Comparison of ENCODE assay signal across 1 cellular context in the genomic region with DNA sequence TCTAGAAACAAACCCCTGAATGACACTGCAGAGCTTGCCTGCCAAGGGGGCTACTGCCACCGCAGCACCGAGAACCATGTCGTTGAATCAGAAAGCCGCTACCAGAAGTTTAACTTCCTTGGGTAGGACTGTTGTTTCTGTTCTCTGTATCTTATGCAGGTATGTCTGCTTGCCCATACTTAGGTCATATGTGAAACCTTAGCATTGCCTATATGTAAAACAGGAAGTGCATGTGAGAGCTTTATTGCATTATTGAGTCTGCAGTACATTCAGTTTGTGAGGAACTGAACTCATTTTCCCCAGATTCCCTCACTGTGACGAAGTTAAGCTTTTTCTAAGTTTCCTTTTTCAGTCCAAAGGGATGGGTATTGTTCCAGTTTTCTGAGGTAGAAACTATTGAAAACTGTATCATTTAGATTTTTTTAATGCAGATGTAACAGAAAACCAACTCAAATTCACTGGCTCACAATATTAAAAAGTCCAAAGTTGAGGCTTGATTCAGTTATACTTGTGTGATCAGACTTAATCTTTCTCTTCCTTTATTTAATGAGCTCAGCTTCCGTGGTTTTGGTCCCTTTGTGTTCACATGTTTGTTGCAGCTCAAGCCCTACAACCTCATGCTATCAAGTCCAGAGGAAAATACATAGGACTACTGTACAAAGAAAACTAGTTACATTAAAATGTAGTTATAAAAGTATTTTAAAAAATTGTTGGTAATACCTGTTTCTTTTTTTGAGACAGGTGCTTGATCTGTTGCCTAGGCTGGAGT.
A peak's percentile ranks its signal among the peaks of the same experiment; 100 is the strongest.
TF ChIP-seq lines count a peak whose summit lies in the region.

No MANE protein-coding gene starts in this region.

TF ChIP-seq in GM12878, 131 proteins besides CTCF, POLR2A, EP300 and RAD21 (continued from another document):
- TF ChIP-seq, protein P1, sequence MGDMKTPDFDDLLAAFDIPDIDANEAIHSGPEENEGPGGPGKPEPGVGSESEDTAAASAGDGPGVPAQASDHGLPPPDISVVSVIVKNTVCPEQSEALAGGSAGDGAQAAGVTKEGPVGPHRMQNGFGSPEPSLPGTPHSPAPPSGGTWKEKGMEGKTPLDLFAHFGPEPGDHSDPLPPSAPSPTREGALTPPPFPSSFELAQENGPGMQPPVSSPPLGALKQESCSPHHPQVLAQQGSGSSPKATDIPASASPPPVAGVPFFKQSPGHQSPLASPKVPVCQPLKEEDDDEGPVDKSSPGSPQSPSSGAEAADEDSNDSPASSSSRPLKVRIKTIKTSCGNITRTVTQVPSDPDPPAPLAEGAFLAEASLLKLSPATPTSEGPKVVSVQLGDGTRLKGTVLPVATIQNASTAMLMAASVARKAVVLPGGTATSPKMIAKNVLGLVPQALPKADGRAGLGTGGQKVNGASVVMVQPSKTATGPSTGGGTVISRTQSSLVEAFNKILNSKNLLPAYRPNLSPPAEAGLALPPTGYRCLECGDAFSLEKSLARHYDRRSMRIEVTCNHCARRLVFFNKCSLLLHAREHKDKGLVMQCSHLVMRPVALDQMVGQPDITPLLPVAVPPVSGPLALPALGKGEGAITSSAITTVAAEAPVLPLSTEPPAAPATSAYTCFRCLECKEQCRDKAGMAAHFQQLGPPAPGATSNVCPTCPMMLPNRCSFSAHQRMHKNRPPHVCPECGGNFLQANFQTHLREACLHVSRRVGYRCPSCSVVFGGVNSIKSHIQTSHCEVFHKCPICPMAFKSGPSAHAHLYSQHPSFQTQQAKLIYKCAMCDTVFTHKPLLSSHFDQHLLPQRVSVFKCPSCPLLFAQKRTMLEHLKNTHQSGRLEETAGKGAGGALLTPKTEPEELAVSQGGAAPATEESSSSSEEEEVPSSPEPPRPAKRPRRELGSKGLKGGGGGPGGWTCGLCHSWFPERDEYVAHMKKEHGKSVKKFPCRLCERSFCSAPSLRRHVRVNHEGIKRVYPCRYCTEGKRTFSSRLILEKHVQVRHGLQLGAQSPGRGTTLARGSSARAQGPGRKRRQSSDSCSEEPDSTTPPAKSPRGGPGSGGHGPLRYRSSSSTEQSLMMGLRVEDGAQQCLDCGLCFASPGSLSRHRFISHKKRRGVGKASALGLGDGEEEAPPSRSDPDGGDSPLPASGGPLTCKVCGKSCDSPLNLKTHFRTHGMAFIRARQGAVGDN (IDR thresholded peaks at IDR 0.05), result no peak
- TF ChIP-seq ASH2L (IDR thresholded peaks at IDR 0.05; ENCODE audit: borderline replicate concordance, low read depth) (0 out of 2 replicates have a peak, but pooled peaks have one; percentile 36), SUZ12 (IDR thresholded peaks at IDR 0.05; ENCODE audit: unreplicated experiment) (no peak), PML (IDR thresholded peaks at IDR 0.05; ENCODE audit: low read length) (no peak), EED (IDR thresholded peaks at IDR 0.05; ENCODE audit: low read depth) (no peak), RAD51 (IDR thresholded peaks at IDR 0.05) (no peak), SMAD5 (IDR thresholded peaks at IDR 0.05; ENCODE audit: low read depth) (no peak), BHLHE40 (IDR thresholded peaks at IDR 0.05; ENCODE audit: borderline replicate concordance in 1 of 2, low read depth in 2 of 2, low read length in 1 of 2) (no peak), TBL1XR1 (IDR thresholded peaks at IDR 0.05; ENCODE audit: low read depth, low read length) (no peak), ZZZ3 (IDR thresholded peaks at IDR 0.05; ENCODE audit: control insufficient read depth, insufficient read length, low read depth) (no peak), ZNF207 (IDR thresholded peaks at IDR 0.05; ENCODE audit: borderline replicate concordance) (no peak), EZH2 (IDR thresholded peaks at IDR 0.05; ENCODE audit: borderline replicate concordance, control insufficient read depth, low read depth, low read length) (no peak)
- TF ChIP-seq, protein P2, sequence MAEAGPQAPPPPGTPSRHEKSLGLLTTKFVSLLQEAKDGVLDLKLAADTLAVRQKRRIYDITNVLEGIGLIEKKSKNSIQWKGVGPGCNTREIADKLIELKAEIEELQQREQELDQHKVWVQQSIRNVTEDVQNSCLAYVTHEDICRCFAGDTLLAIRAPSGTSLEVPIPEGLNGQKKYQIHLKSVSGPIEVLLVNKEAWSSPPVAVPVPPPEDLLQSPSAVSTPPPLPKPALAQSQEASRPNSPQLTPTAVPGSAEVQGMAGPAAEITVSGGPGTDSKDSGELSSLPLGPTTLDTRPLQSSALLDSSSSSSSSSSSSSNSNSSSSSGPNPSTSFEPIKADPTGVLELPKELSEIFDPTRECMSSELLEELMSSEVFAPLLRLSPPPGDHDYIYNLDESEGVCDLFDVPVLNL (IDR thresholded peaks at IDR 0.05; ENCODE audit: low read depth, low read length), result no peak
- TF ChIP-seq, protein P3, sequence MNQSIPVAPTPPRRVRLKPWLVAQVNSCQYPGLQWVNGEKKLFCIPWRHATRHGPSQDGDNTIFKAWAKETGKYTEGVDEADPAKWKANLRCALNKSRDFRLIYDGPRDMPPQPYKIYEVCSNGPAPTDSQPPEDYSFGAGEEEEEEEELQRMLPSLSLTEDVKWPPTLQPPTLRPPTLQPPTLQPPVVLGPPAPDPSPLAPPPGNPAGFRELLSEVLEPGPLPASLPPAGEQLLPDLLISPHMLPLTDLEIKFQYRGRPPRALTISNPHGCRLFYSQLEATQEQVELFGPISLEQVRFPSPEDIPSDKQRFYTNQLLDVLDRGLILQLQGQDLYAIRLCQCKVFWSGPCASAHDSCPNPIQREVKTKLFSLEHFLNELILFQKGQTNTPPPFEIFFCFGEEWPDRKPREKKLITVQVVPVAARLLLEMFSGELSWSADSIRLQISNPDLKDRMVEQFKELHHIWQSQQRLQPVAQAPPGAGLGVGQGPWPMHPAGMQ (IDR thresholded peaks at IDR 0.05; ENCODE audit: borderline replicate concordance), result no peak
- TF ChIP-seq, protein P4, sequence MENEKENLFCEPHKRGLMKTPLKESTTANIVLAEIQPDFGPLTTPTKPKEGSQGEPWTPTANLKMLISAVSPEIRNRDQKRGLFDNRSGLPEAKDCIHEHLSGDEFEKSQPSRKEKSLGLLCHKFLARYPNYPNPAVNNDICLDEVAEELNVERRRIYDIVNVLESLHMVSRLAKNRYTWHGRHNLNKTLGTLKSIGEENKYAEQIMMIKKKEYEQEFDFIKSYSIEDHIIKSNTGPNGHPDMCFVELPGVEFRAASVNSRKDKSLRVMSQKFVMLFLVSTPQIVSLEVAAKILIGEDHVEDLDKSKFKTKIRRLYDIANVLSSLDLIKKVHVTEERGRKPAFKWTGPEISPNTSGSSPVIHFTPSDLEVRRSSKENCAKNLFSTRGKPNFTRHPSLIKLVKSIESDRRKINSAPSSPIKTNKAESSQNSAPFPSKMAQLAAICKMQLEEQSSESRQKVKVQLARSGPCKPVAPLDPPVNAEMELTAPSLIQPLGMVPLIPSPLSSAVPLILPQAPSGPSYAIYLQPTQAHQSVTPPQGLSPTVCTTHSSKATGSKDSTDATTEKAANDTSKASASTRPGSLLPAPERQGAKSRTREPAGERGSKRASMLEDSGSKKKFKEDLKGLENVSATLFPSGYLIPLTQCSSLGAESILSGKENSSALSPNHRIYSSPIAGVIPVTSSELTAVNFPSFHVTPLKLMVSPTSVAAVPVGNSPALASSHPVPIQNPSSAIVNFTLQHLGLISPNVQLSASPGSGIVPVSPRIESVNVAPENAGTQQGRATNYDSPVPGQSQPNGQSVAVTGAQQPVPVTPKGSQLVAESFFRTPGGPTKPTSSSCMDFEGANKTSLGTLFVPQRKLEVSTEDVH (IDR thresholded peaks at IDR 0.05; ENCODE audit: low read depth, partially characterized antibody), result no peak
TF ChIP-seq in GM12878: peak in this region for 21.
